18 cellular contexts compared by ENCODE assay signal in genomic region chr6:164331026-164331425, GRCh38.
"Had no signal": no experiment of that assay in that cellular context is flagged by ENCODE, and none has a peak within 500 bp of the region (broad histone marks: within the 10 kb centered on the region; RNA-seq: fewer than 3 reads in every experiment).

No MANE protein-coding gene starts in this region.

- FAIRE-seq: keratinocyte had no signal

- H3K36me3 ChIP-seq: lower lobe of right lung, tibial artery, vagina had no signal

- H3K27me3 ChIP-seq: body of pancreas, dorsolateral prefrontal cortex, tibial artery, vagina had no signal

- H3K9me3 ChIP-seq: body of pancreas, lower lobe of right lung, tibial artery, vagina had no signal

- ATAC-seq: activated CD8-positive, alpha-beta T cell treated with anti-CD3 and anti-CD28 coated beads for 36 hours; body of pancreas; lower lobe of right lung; natural killer cell treated with Interleukin-12 subunit alpha and Interleukin-12 subunit beta and Interleukin-15 and Interleukin-18, amount 100 ng/mL, for 72 hours; stimulated activated naive CD8-positive, alpha-beta T cell treated with anti-CD3 and anti-CD28 coated beads, Interleukin-15, Interleukin-2, amounts not matched to agents 100 U/mL and 50 U/mL, for 24 hours had no signal

- H3K4me3 ChIP-seq: body of pancreas, dorsolateral prefrontal cortex, lower lobe of right lung, tibial artery, vagina had no signal

- DNase-seq: activated CD4-positive, alpha-beta T cell treated with anti-CD3 and anti-CD28 coated beads, Interleukin-2, amount 10 ng/mL, durations not matched to agents 24 days and 14 days; activated CD8-positive, alpha-beta T cell treated with anti-CD3 and anti-CD28 coated beads for 36 hours; activated naive CD4-positive, alpha-beta T cell treated with anti-CD3 and anti-CD28 coated beads for 36 hours; activated T-cell treated with anti-CD3 and anti-CD28 coated beads, Interleukin-2, amount 50 U/mL, for 24 hours; body of pancreas; dorsolateral prefrontal cortex; foreskin melanocyte; lower lobe of right lung; nucleus accumbens; retina; stimulated activated CD4-positive, alpha-beta T cell treated with anti-CD3 and anti-CD28 coated beads, Interleukin-2, amount 100 ng/mL, for 24 hours; stimulated activated naive CD8-positive, alpha-beta T cell treated with anti-CD3 and anti-CD28 coated beads, Interleukin-15, Interleukin-2, amounts not matched to agents 100 U/mL and 50 U/mL, for 24 hours; substantia nigra; tibial artery had no signal

- H3K4me1 ChIP-seq: body of pancreas, lower lobe of right lung, tibial artery, vagina had no signal

- H3K27ac ChIP-seq: body of pancreas, dorsolateral prefrontal cortex, epithelial cell of prostate, lower lobe of right lung, tibial artery, vagina had no signal
